In genomic region chr4:71275570-71275969, GRCh38 we compare ENCODE assay signal across 17 cellular contexts.
DNase-seq lines count a peak whose midpoint lies in the region; ATAC-seq lines count a peak whose summit lies in the region.
"Had no signal": no experiment of that assay in that cellular context is flagged by ENCODE, and none has a peak within 500 bp of the region (broad histone marks: within the 10 kb centered on the region; RNA-seq: fewer than 3 reads in every experiment).

No MANE protein-coding gene starts in this region.

- H3K27ac ChIP-seq in CD8-positive, alpha-beta memory T cell (ENCODE audit: low read depth, low read length), result no peak overlapping the region
- H3K27ac ChIP-seq: right atrium auricular region, SJCRH30 had no signal

- no peaks in the 10 kb centered on the region for H3K9me3 Mint-ChIP-seq in CD8-positive, alpha-beta memory T cell
- no peaks in the 10 kb centered on the region for H3K9me3 Mint-ChIP-seq in central memory CD8-positive, alpha-beta T cell
- H3K9me3 Mint-ChIP-seq: activated CD4-positive, alpha-beta T cell treated with anti-CD3 and anti-CD28 coated beads, Interleukin-2, amount 10 ng/mL, durations not matched to agents 24 days and 14 days; activated T-cell treated with anti-CD3 and anti-CD28 coated beads, Interleukin-2, amount 50 U/mL, for 24 hours had no signal

- in situ Hi-C loops in KBM-7 (cut with MboI; ENCODE audit: low pct_unique_long_range_greater_than_20kb, low sequenced_read_pairs), result no loop called here

- H3K4me1 Mint-ChIP-seq in CD8-positive, alpha-beta memory T cell, result peaks cover 26 to 35% (median 34%) of the 10 kb centered on the region in 3 donors
- H3K4me1 Mint-ChIP-seq in central memory CD8-positive, alpha-beta T cell, result peaks cover 24% of the 10 kb centered on the region
- H3K4me1 Mint-ChIP-seq: activated CD4-positive, alpha-beta T cell treated with anti-CD3 and anti-CD28 coated beads, Interleukin-2, amount 10 ng/mL, durations not matched to agents 24 days and 14 days had no signal

- H3K9me3 ChIP-seq in CD8-positive, alpha-beta memory T cell (ENCODE audit: low read length), result no peaks in the 10 kb centered on the region
- H3K9me3 ChIP-seq: right atrium auricular region, SJCRH30 had no signal

- H3K36me3 Mint-ChIP-seq in CD8-positive, alpha-beta memory T cell, result peaks cover 0 to 2% (median 0%) of the 10 kb centered on the region in 3 donors
- no peaks in the 10 kb centered on the region for H3K36me3 Mint-ChIP-seq in central memory CD8-positive, alpha-beta T cell (ENCODE audit: insufficient read depth)

- peak overlapping the region; percentile 2 to 84 (median 67) for H3K27ac Mint-ChIP-seq in CD8-positive, alpha-beta memory T cell
- H3K27ac Mint-ChIP-seq in central memory CD8-positive, alpha-beta T cell (ENCODE audit: low read depth), result peak overlapping the region; percentile 62
- H3K27ac Mint-ChIP-seq: activated CD4-positive, alpha-beta T cell treated with anti-CD3 and anti-CD28 coated beads, Interleukin-2, amount 10 ng/mL, durations not matched to agents 24 days and 14 days; activated T-cell treated with anti-CD3 and anti-CD28 coated beads, Interleukin-2, amount 50 U/mL, for 24 hours had no signal

- peak overlapping the region in 5 of 7 donors; percentile 34 to 63 (median 57) for H3K4me3 Mint-ChIP-seq in CD8-positive, alpha-beta memory T cell
- H3K4me3 Mint-ChIP-seq in central memory CD8-positive, alpha-beta T cell, result peak overlapping the region; percentile 31
- H3K4me3 Mint-ChIP-seq: activated CD4-positive, alpha-beta T cell treated with anti-CD3 and anti-CD28 coated beads, Interleukin-2, amount 10 ng/mL, durations not matched to agents 24 days and 14 days; activated T-cell treated with anti-CD3 and anti-CD28 coated beads, Interleukin-2, amount 50 U/mL, for 24 hours had no signal

- POLR2A ChIA-PET in CD8-positive, alpha-beta memory T cell (lab: Charles Lee), result no interaction called here

- H3K4me1 ChIP-seq in CD8-positive, alpha-beta memory T cell (ENCODE audit: insufficient read depth, low read length), result peaks cover 13% of the 10 kb centered on the region
- H3K4me1 ChIP-seq: SJCRH30 had no signal

- no peak overlapping the region for H3K4me3 ChIP-seq in CD8-positive, alpha-beta memory T cell (ENCODE audit: low read length)
- H3K4me3 ChIP-seq: lung, right atrium auricular region, SJCRH30 had no signal

- CTCF ChIA-PET in CD8-positive, alpha-beta memory T cell (lab: Charles Lee), result no interaction called here

- DNase-seq in CD8-positive, alpha-beta memory T cell, result no peak
- DNase-seq in KBM-7, result peak; percentile 11
- no peak for DNase-seq in central memory CD8-positive, alpha-beta T cell (ENCODE audit: low spot score in 2 of 2)
- no peak for DNase-seq in NCI-H748 treated with DMSO at 0.1 percent for 48 hours (lab: John Stamatoyannopoulos, UW)
- DNase-seq in NCI-H1092 (lab: John Stamatoyannopoulos, UW), result no peak
- no peak for DNase-seq in effector CD8-positive, alpha-beta T cell (lab: John Stamatoyannopoulos, UW)
- DNase-seq: activated CD4-positive, alpha-beta T cell treated with anti-CD3 and anti-CD28 coated beads, Interleukin-2, amount 10 ng/mL, durations not matched to agents 24 days and 14 days; activated T-cell treated with anti-CD3 and anti-CD28 coated beads, Interleukin-2, amount 50 U/mL, for 24 hours; DMS 273 treated with DMSO at 0.1 percent for 48 hours; foreskin melanocyte; NCI-H1436 treated with DMSO at 0.1 percent for 48 hours; NCI-H2227 treated with DMSO at 0.1 percent for 48 hours; SJCRH30 had no signal

- no peaks in the 10 kb centered on the region for H3K27me3 Mint-ChIP-seq in CD8-positive, alpha-beta memory T cell
- no peaks in the 10 kb centered on the region for H3K27me3 Mint-ChIP-seq in central memory CD8-positive, alpha-beta T cell
- H3K27me3 Mint-ChIP-seq: activated T-cell treated with anti-CD3 and anti-CD28 coated beads, Interleukin-2, amount 50 U/mL, for 24 hours had no signal

- no peaks in the 10 kb centered on the region for H3K27me3 ChIP-seq in CD8-positive, alpha-beta memory T cell (ENCODE audit: insufficient read depth, low read length, poor library complexity, severe bottlenecking)
- H3K27me3 ChIP-seq: right atrium auricular region, SJCRH30 had no signal

- peak; percentile 54 for ATAC-seq in GM19467 (IDR thresholded peaks at IDR 0.05; ENCODE audit: unreplicated experiment)
- ATAC-seq in central memory CD8-positive, alpha-beta T cell (replicated peaks; ENCODE audit: extremely low read depth, poor library complexity, severe bottlenecking), result no peak
- ATAC-seq in HG03342 (IDR thresholded peaks at IDR 0.05; ENCODE audit: unreplicated experiment), result no peak

- no peaks in the 10 kb centered on the region for H3K36me3 ChIP-seq in CD8-positive, alpha-beta memory T cell (ENCODE audit: insufficient read depth, low read length)
- H3K36me3 ChIP-seq: right atrium auricular region, SJCRH30 had no signal
